In genomic region chr1:45306319-45306718, GRCh38 we compare ENCODE assay signal across 10 cellular contexts. TPM values are rescaled to one million over a fixed set of nuclear protein-coding genes. Genes with fewer than 3 reads are reported as not detected.
DNase-seq lines count a peak whose midpoint lies in the region; ATAC-seq and TF ChIP-seq lines count a peak whose summit lies in the region.
"Had no signal": no experiment of that assay in that cellular context is flagged by ENCODE, and none has a peak within 500 bp of the region (broad histone marks: within the 10 kb centered on the region; RNA-seq: fewer than 3 reads in every experiment).

No MANE protein-coding gene starts in this region.

- no peaks in the 10 kb centered on the region for H3K9me3 Mint-ChIP-seq in activated CD4-positive, alpha-beta T cell treated with anti-CD3 and anti-CD28 coated beads, Interleukin-2, amount 10 ng/mL, durations not matched to agents 24 days and 14 days

- ATAC-seq in GM19328 (IDR thresholded peaks at IDR 0.05; ENCODE audit: unreplicated experiment): no peak

- H3K36me3 Mint-ChIP-seq in activated CD4-positive, alpha-beta T cell treated with anti-CD3 and anti-CD28 coated beads, Interleukin-2, amount 10 ng/mL, durations not matched to agents 24 days and 14 days (ENCODE audit: low read depth): no peaks in the 10 kb centered on the region

- DNase-seq in activated CD4-positive, alpha-beta T cell treated with anti-CD3 and anti-CD28 coated beads, Interleukin-2, amount 10 ng/mL, durations not matched to agents 24 days and 14 days: peak; percentile 70
- DNase-seq in activated CD4-positive, alpha-beta T cell treated with anti-CD3 and anti-CD28 coated beads, Interleukin-2, amount 50 U/mL, for 4 hours: no peak
- peak; percentile 56 for DNase-seq in dermis blood vessel endothelial cell
- peak; percentile 66 for DNase-seq in stimulated activated CD8-positive, alpha-beta memory T cell treated with anti-CD3 and anti-CD28 coated beads, Interleukin-4, amount 100 ng/mL, for 48 hours
- no peak for DNase-seq in hypothalamus (lab: John Stamatoyannopoulos, UW)
- DNase-seq in kidney glomerular epithelial cell (lab: John Stamatoyannopoulos, UW): no peak
- DNase-seq: esophagus squamous epithelium, NCI-H82 had no signal

- no peaks in the 10 kb centered on the region for H3K9me2 ChIP-seq in OCI-LY1 (ENCODE audit: low read depth, low read length)

- H4K20me1 ChIP-seq in OCI-LY1 (ENCODE audit: insufficient read depth, low read length): no peaks in the 10 kb centered on the region

- H3K9ac ChIP-seq in OCI-LY1 (ENCODE audit: low read length): peak overlapping the region; percentile 22

- no peaks in the 10 kb centered on the region for H3F3A ChIP-seq in OCI-LY1 (ENCODE audit: insufficient read depth, low read length)

- H3K27ac ChIP-seq in OCI-LY1 (ENCODE audit: low read depth, low read length, poor library complexity, severe bottlenecking): peak overlapping the region; percentile 69
- H3K27ac ChIP-seq: esophagus squamous epithelium had no signal

- peak overlapping the region; percentile 85 for H3K27ac Mint-ChIP-seq in activated CD4-positive, alpha-beta T cell treated with anti-CD3 and anti-CD28 coated beads, Interleukin-2, amount 10 ng/mL, durations not matched to agents 24 days and 14 days

- no peaks in the 10 kb centered on the region for H3K36me3 ChIP-seq in OCI-LY1 (ENCODE audit: insufficient read depth, low read length)
- H3K36me3 ChIP-seq: esophagus squamous epithelium had no signal

- intact Hi-C loops in activated CD4-positive, alpha-beta T cell treated with anti-CD3 and anti-CD28 coated beads, Interleukin-2, amount 10 ng/mL, durations not matched to agents 24 days and 14 days (cut with micrococcal nuclease): no loop called here

- no peaks in the 10 kb centered on the region for H3K27me3 ChIP-seq in OCI-LY1 (ENCODE audit: insufficient read depth, low read length)
- H3K27me3 ChIP-seq: esophagus squamous epithelium had no signal

- H3K4me1 ChIP-seq in OCI-LY1 (ENCODE audit: insufficient read depth, low read length, severe bottlenecking): peaks cover 40% of the 10 kb centered on the region

- H3K4me1 Mint-ChIP-seq in activated CD4-positive, alpha-beta T cell treated with anti-CD3 and anti-CD28 coated beads, Interleukin-2, amount 10 ng/mL, durations not matched to agents 24 days and 14 days: peaks cover 36% of the 10 kb centered on the region

- no peak overlapping the region; the same call in 1 of the 2 replicates for H2AFZ ChIP-seq in OCI-LY1 (ENCODE audit: low read length)

- H3K4me2 ChIP-seq in OCI-LY1 (ENCODE audit: low read length): peak overlapping the region; percentile 46

- H3K4me3 Mint-ChIP-seq in activated CD4-positive, alpha-beta T cell treated with anti-CD3 and anti-CD28 coated beads, Interleukin-2, amount 10 ng/mL, durations not matched to agents 24 days and 14 days: peak overlapping the region; percentile 64

- no peaks in the 10 kb centered on the region for H3K9me3 ChIP-seq in OCI-LY1 (ENCODE audit: low read length)
- H3K9me3 ChIP-seq: esophagus squamous epithelium had no signal

- no peaks in the 10 kb centered on the region for H3K79me2 ChIP-seq in OCI-LY1 (ENCODE audit: insufficient read depth, low read length)

- TF ChIP-seq CTCF in OCI-LY1 (IDR thresholded peaks at IDR 0.05; ENCODE audit: low read length): no peak

- H3K4me3 ChIP-seq in OCI-LY1 (ENCODE audit: low read depth, low read length, poor library complexity, severe bottlenecking): peak overlapping the region; percentile 9
- H3K4me3 ChIP-seq: esophagus squamous epithelium had no signal

- peaks cover under 1% of the 10 kb centered on the region for H3K27me3 Mint-ChIP-seq in activated CD4-positive, alpha-beta T cell treated with anti-CD3 and anti-CD28 coated beads, Interleukin-2, amount 10 ng/mL, durations not matched to agents 24 days and 14 days

RNA-seq across cellular contexts. Expression of gene HPDL, which starts 20.4 kb away (rescaled TPM):
- total RNA-seq in activated CD4-positive, alpha-beta T cell treated with anti-CD3 and anti-CD28 coated beads, Interleukin-2, amount 10 ng/mL, durations not matched to agents 24 days and 14 days: 39.6 and 39.8 TPM in 2 replicates
- 0.85 and 4.6 TPM in 2 replicates for total RNA-seq in dermis blood vessel endothelial cell

RNA-seq across cellular contexts. Expression of gene TOE1, which starts 33.7 kb away (rescaled TPM):
- 38.2 and 44.8 TPM in 2 replicates for total RNA-seq in activated CD4-positive, alpha-beta T cell treated with anti-CD3 and anti-CD28 coated beads, Interleukin-2, amount 10 ng/mL, durations not matched to agents 24 days and 14 days
- 21.6 and 34.7 TPM in 2 replicates for total RNA-seq in dermis blood vessel endothelial cell

RNA-seq across cellular contexts. Expression of gene MUTYH, which starts 33.9 kb away (rescaled TPM):
- 55.6 and 57.0 TPM in 2 replicates for total RNA-seq in activated CD4-positive, alpha-beta T cell treated with anti-CD3 and anti-CD28 coated beads, Interleukin-2, amount 10 ng/mL, durations not matched to agents 24 days and 14 days
- 18.0 and 18.9 TPM in 2 replicates for total RNA-seq in dermis blood vessel endothelial cell

Comparison
In these comparisons a context has a peak if more than half of its experiments do, and no peak if none do; other contexts are left out.
1. DNase-seq: peak in activated CD4-positive, alpha-beta T cell treated with anti-CD3 and anti-CD28 coated beads, Interleukin-2, amount 10 ng/mL, durations not matched to agents 24 days and 14 days (single experiment), dermis blood vessel endothelial cell (single experiment) and stimulated activated CD8-positive, alpha-beta memory T cell treated with anti-CD3 and anti-CD28 coated beads, Interleukin-4, amount 100 ng/mL, for 48 hours (single experiment); none in activated CD4-positive, alpha-beta T cell treated with anti-CD3 and anti-CD28 coated beads, Interleukin-2, amount 50 U/mL, for 4 hours (0 of 2), hypothalamus (0 of 51) and kidney glomerular epithelial cell (single experiment).